In genomic region chr2:158928515-158928914, GRCh38 we compare ENCODE assay signal across 39 cellular contexts.
"Had no signal": no experiment of that assay in that cellular context is flagged by ENCODE, and none has a peak within 500 bp of the region (broad histone marks: within the 10 kb centered on the region; RNA-seq: fewer than 3 reads in every experiment).

No MANE protein-coding gene starts in this region.

- H3K4me1 Mint-ChIP-seq: activated naive CD4-positive, alpha-beta T cell treated with anti-CD3 and anti-CD28 coated beads, Interleukin-2, amount 50 U/mL, for 24 hours; activated naive CD8-positive, alpha-beta T cell treated with anti-CD3 and anti-CD28 coated beads for 36 hours; activated naive CD8-positive, alpha-beta T cell treated with anti-CD3 and anti-CD28 coated beads, Interleukin-2, amount 50 U/mL, for 24 hours; activated T-helper 17 cell treated with anti-CD3 and anti-CD28 coated beads, Interleukin-2, amount 50 U/mL, for 72 hours; central memory CD8-positive, alpha-beta T cell had no signal

- H3K4me3 Mint-ChIP-seq: activated naive CD4-positive, alpha-beta T cell treated with anti-CD3 and anti-CD28 coated beads for 36 hours; activated naive CD4-positive, alpha-beta T cell treated with anti-CD3 and anti-CD28 coated beads, Interleukin-2, amount 10 ng/mL, durations not matched to agents 7 days and 5 days; activated naive CD4-positive, alpha-beta T cell treated with anti-CD3 and anti-CD28 coated beads, Interleukin-2, amount 50 U/mL, for 24 hours; activated naive CD8-positive, alpha-beta T cell; activated naive CD8-positive, alpha-beta T cell treated with anti-CD3 and anti-CD28 coated beads for 36 hours; activated naive CD8-positive, alpha-beta T cell treated with anti-CD3 and anti-CD28 coated beads, Interleukin-2, amount 10 ng/mL, durations not matched to agents 7 days and 5 days; activated naive CD8-positive, alpha-beta T cell treated with anti-CD3 and anti-CD28 coated beads, Interleukin-2, amount 50 U/mL, for 24 hours; activated T-cell treated with anti-CD3 and anti-CD28 coated beads, Interleukin-2, amount 50 U/mL, for 24 hours; activated T-cell treated with anti-CD3 and anti-CD28 coated beads, Interleukin-2, amount 50 U/mL, for 4 hours; activated T-cell treated with anti-CD3 and anti-CD28 coated beads, Interleukin-2, amount 50 U/mL, for 72 hours; activated T-helper 1 cell treated with anti-CD3 and anti-CD28 coated beads, Interleukin-12 subunit alpha, Interleukin-12 subunit beta, Interleukin-2, Interleukin-4 antibody, amounts not matched to agents 30 ng/mL and 10 ng/mL and 1 ng/mL, durations not matched to agents 14 hours and 24 hours and 36 hours; activated T-helper 17 cell treated with anti-CD3 and anti-CD28 coated beads, Interleukin-2, amount 50 U/mL, for 72 hours; brain; central memory CD8-positive, alpha-beta T cell had no signal

- DNase-seq: activated effector memory CD4-positive, alpha-beta T cell treated with anti-CD3 and anti-CD28 coated beads, Interleukin-2, amount 50 U/mL, for 16 hours; activated effector memory CD4-positive, alpha-beta T cell treated with Interleukin-2 at 50 U/mL for 16 hours; activated gamma-delta T cell; activated gamma-delta T cell treated with Interleukin-2 at 50 U/mL for 16 hours; activated naive CD4-positive, alpha-beta T cell; activated naive CD4-positive, alpha-beta T cell treated with anti-CD3 and anti-CD28 coated beads for 36 hours; activated naive CD4-positive, alpha-beta T cell treated with anti-CD3 and anti-CD28 coated beads, Interleukin-2, amount 10 ng/mL, durations not matched to agents 7 days and 5 days; activated naive CD4-positive, alpha-beta T cell treated with anti-CD3 and anti-CD28 coated beads, Interleukin-2, amount 50 U/mL, for 16 hours; activated naive CD8-positive, alpha-beta T cell treated with anti-CD3 and anti-CD28 coated beads for 36 hours; activated naive CD8-positive, alpha-beta T cell treated with anti-CD3 and anti-CD28 coated beads, Interleukin-2, amount 10 ng/mL, durations not matched to agents 7 days and 5 days; activated naive CD8-positive, alpha-beta T cell treated with anti-CD3 and anti-CD28 coated beads, Interleukin-2, amount 50 U/mL, for 24 hours; activated T-cell treated with anti-CD3 and anti-CD28 coated beads, Interleukin-2, amount 50 U/mL, for 24 hours; activated T-cell treated with anti-CD3 and anti-CD28 coated beads, Interleukin-2, amount 50 U/mL, for 4 hours; activated T-cell treated with anti-CD3 and anti-CD28 coated beads, Interleukin-2, amount 50 U/mL, for 72 hours; adrenal gland; amniotic stem cell; amygdala; anterior cingulate cortex; aorta; body of pancreas; brain microvascular endothelial cell; caudate nucleus; central memory CD4-positive, alpha-beta T cell; cerebellar nuclear complex had no signal

- H3K36me3 ChIP-seq: adrenal gland, ascending aorta, brain microvascular endothelial cell, breast epithelium, cardiac muscle cell, colonic mucosa had no signal

- H3K4me3 ChIP-seq: adrenal gland, ascending aorta, body of pancreas, breast epithelium, cardiac muscle cell, colonic mucosa had no signal

- H3K9me3 Mint-ChIP-seq: activated T-helper 2 cell treated with anti-CD3 and anti-CD28 coated beads, Interferon-gamma antibody, Interleukin-2, Interleukin-4, amounts not matched to agents 10 μg/mL and 5 μg/mL and 100 μg/mL, durations not matched to agents 14 hours and 24 hours and 36 hours; central memory CD8-positive, alpha-beta T cell had no signal

- H3K27ac ChIP-seq: adrenal gland, ascending aorta, body of pancreas, brain microvascular endothelial cell, breast epithelium, cardiac muscle cell, colonic mucosa had no signal

- H3K27me3 Mint-ChIP-seq: activated naive CD8-positive, alpha-beta T cell treated with anti-CD3 and anti-CD28 coated beads for 36 hours had no signal

- FAIRE-seq: astrocyte, bronchial epithelial cell, colon had no signal

- H3K9me3 ChIP-seq: ascending aorta, body of pancreas, breast epithelium, colonic mucosa had no signal

- H3K27me3 ChIP-seq: adrenal gland, ascending aorta, body of pancreas, brain microvascular endothelial cell, breast epithelium, cardiac muscle cell, colonic mucosa had no signal

- H3K36me3 Mint-ChIP-seq: activated naive CD4-positive, alpha-beta T cell treated with anti-CD3 and anti-CD28 coated beads, Interleukin-2, amount 10 ng/mL, durations not matched to agents 7 days and 5 days; activated naive CD8-positive, alpha-beta T cell treated with anti-CD3 and anti-CD28 coated beads for 36 hours; brain had no signal

- ATAC-seq: activated naive CD4-positive, alpha-beta T cell treated with anti-CD3 and anti-CD28 coated beads, Interleukin-2, amount 50 U/mL, for 72 hours; activated naive CD8-positive, alpha-beta T cell treated with anti-CD3 and anti-CD28 coated beads, Interleukin-2, amount 50 U/mL, for 24 hours; activated T-cell treated with anti-CD3 and anti-CD28 coated beads, Interleukin-2, amount 50 U/mL, for 4 hours; activated T-cell treated with anti-CD3 and anti-CD28 coated beads, Interleukin-2, amount 50 U/mL, for 72 hours; activated T-helper 17 cell treated with anti-CD3 and anti-CD28 coated beads, Interleukin-2, amount 50 U/mL, for 72 hours; body of pancreas had no signal

- H3K4me1 ChIP-seq: adrenal gland, ascending aorta, body of pancreas, breast epithelium, colonic mucosa had no signal

- H3K27ac Mint-ChIP-seq: activated naive CD4-positive, alpha-beta T cell treated with anti-CD3 and anti-CD28 coated beads for 36 hours; activated naive CD4-positive, alpha-beta T cell treated with anti-CD3 and anti-CD28 coated beads, Interleukin-2, amount 50 U/mL, for 24 hours; activated naive CD4-positive, alpha-beta T cell treated with anti-CD3 and anti-CD28 coated beads, Interleukin-2, amount 50 U/mL, for 72 hours; activated naive CD8-positive, alpha-beta T cell; activated naive CD8-positive, alpha-beta T cell treated with anti-CD3 and anti-CD28 coated beads for 36 hours; activated naive CD8-positive, alpha-beta T cell treated with anti-CD3 and anti-CD28 coated beads, Interleukin-2, amount 10 ng/mL, durations not matched to agents 7 days and 5 days; activated naive CD8-positive, alpha-beta T cell treated with anti-CD3 and anti-CD28 coated beads, Interleukin-2, amount 50 U/mL, for 24 hours; activated T-cell treated with anti-CD3 and anti-CD28 coated beads, Interleukin-2, amount 50 U/mL, for 24 hours; activated T-cell treated with anti-CD3 and anti-CD28 coated beads, Interleukin-2, amount 50 U/mL, for 72 hours; activated T-helper 1 cell treated with anti-CD3 and anti-CD28 coated beads, Interleukin-12 subunit alpha, Interleukin-12 subunit beta, Interleukin-2, Interleukin-4 antibody, amounts not matched to agents 30 ng/mL and 10 ng/mL and 1 ng/mL, durations not matched to agents 14 hours and 24 hours and 36 hours; activated T-helper 17 cell treated with anti-CD3 and anti-CD28 coated beads, Interleukin-2, amount 50 U/mL, for 72 hours; activated T-helper 2 cell treated with anti-CD3 and anti-CD28 coated beads, Interferon-gamma antibody, Interleukin-2, Interleukin-4, amounts not matched to agents 10 μg/mL and 5 μg/mL and 100 μg/mL, durations not matched to agents 14 hours and 24 hours and 36 hours; brain had no signal
